Comparison of ENCODE assay signal across 8 cellular contexts in the genomic region with DNA sequence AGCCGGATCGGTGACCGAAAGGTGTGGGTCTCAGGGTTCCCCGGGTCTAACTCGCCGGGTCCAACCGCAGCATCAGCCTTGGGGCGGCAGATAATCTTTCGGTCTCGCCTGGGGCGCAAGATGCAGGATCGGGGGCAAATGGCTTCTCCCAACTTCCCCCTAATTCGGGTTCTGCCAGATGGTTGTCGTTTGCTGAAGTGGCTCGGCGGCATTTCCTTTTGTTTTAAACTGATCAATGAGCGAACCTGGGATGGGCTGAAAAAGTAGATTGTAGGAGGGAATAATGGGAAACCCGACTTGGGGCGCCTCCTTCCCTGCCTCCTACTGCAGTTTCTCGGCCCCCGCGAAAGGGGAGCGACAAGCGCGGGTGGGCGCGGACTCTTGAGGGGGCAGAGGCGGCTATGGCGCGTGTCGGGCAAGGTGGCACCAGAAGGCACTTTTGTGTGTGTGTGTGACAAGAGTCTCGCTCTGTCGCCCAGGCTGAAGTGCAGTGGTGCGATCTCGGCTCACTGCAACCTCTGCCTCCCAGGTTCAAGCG. TPM values are rescaled to one million over a fixed set of nuclear protein-coding genes. Genes with fewer than 3 reads are reported as not detected.
DNase-seq lines count a peak whose midpoint lies in the region; TF ChIP-seq lines count a peak whose summit lies in the region.
"Had no signal": no experiment of that assay in that cellular context is flagged by ENCODE, and none has a peak within 500 bp of the region (broad histone marks: within the 10 kb centered on the region; RNA-seq: fewer than 3 reads in every experiment).

No MANE protein-coding gene starts in this region.

- H4K20me1 ChIP-seq in smooth muscle cell (ENCODE audit: low read depth): peaks cover 75% of the 10 kb centered on the region

- TF ChIP-seq CTCF in HEK293 (tag by site-specific recombination; IDR thresholded peaks at IDR 0.05) (no peak), smooth muscle cell (IDR thresholded peaks at IDR 0.05; ENCODE audit: borderline replicate concordance, insufficient read depth, poor library complexity, severe bottlenecking) (no peak)

- H3K27me3 Mint-ChIP-seq in activated naive CD8-positive, alpha-beta T cell treated with anti-CD3 and anti-CD28 coated beads for 36 hours: peaks cover 86% of the 10 kb centered on the region

- peaks cover 4% of the 10 kb centered on the region for H3F3A ChIP-seq in smooth muscle cell (ENCODE audit: low read depth)

- no peaks in the 10 kb centered on the region for H3K27me3 ChIP-seq in smooth muscle cell (ENCODE audit: low read depth)

- H3K4me1 Mint-ChIP-seq in activated naive CD8-positive, alpha-beta T cell treated with anti-CD3 and anti-CD28 coated beads for 36 hours: peaks cover 26% of the 10 kb centered on the region

- H3K36me3 ChIP-seq in HEK293 (ENCODE audit: control insufficient read depth in 2 of 2, insufficient read depth in 1 of 2, low read length in 2 of 2) (no peaks in the 10 kb centered on the region), smooth muscle cell (ENCODE audit: low read depth) (no peaks in the 10 kb centered on the region)

- POLR2A ChIA-PET in HEK293 (lab: Yijun Ruan, JAX): interaction anchor here (0.6 to 1.1 kb wide), 2 partner anchors 16 to 323 kb away, joined by 4 read pairs; no protein-coding TSS in a partner anchor

- DNase-seq in activated naive CD8-positive, alpha-beta T cell treated with anti-CD3 and anti-CD28 coated beads for 36 hours: no peak
- DNase-seq in smooth muscle cell (lab: John Stamatoyannopoulos, UW; ENCODE audit: unreplicated experiment) (no peak), amygdala (lab: John Stamatoyannopoulos, UW) (no peak), kidney glomerular epithelial cell (lab: John Stamatoyannopoulos, UW) (no peak)
- no peak for DNase-seq in stimulated activated CD4-positive, alpha-beta T cell treated with anti-CD3 and anti-CD28 coated beads, Interleukin-4, amount 100 ng/mL, for 24 hours
- DNase-seq: NCI-H226 had no signal

- H3K4me2 ChIP-seq in smooth muscle cell: peak overlapping the region; percentile 82

- no peak overlapping the region for H3K27ac Mint-ChIP-seq in activated naive CD8-positive, alpha-beta T cell treated with anti-CD3 and anti-CD28 coated beads for 36 hours

- no peaks in the 10 kb centered on the region for H3K9me3 Mint-ChIP-seq in activated naive CD8-positive, alpha-beta T cell treated with anti-CD3 and anti-CD28 coated beads for 36 hours

- no peaks in the 10 kb centered on the region for H3K9me3 ChIP-seq in HEK293 (ENCODE audit: control insufficient read depth, insufficient read depth, low read depth, low read length)
- H3K9me3 ChIP-seq in iPS-18c (ENCODE audit: control insufficient read depth, insufficient read depth, low read length): peaks cover 2% of the 10 kb centered on the region
- H3K9me3 ChIP-seq in smooth muscle cell (replicated peaks; ENCODE audit: low read depth): no peaks in the 10 kb centered on the region

- CTCF ChIA-PET in HEK293 (lab: Yijun Ruan, JAX): interaction anchor here (0.6 to 3.2 kb wide), 16 partner anchors 14 to 1217 kb away, joined by 3 to 45 read pairs (median 5); no protein-coding TSS in a partner anchor

- H3K4me3 ChIP-seq in HEK293 (ENCODE audit: low read depth, low read length): no peak overlapping the region
- peak overlapping the region; percentile 51 for H3K4me3 ChIP-seq in iPS-18c (ENCODE audit: insufficient read depth, low read depth, low read length)
- H3K4me3 ChIP-seq in smooth muscle cell: peak overlapping the region; percentile 89

- no peak overlapping the region for H3K27ac ChIP-seq in HEK293 (ENCODE audit: extremely low read depth, low read depth, low read length)
- peak overlapping the region; percentile 42 for H3K27ac ChIP-seq in smooth muscle cell (ENCODE audit: low read depth)

- H3K4me3 Mint-ChIP-seq in activated naive CD8-positive, alpha-beta T cell treated with anti-CD3 and anti-CD28 coated beads for 36 hours: peak overlapping the region; percentile 10

- H3K4me1 ChIP-seq in HEK293 (ENCODE audit: control insufficient read depth, insufficient read depth, low read length): 0 out of 2 replicates have a peak, but pooled peaks cover 2% of the 10 kb centered on the region
- H3K4me1 ChIP-seq in smooth muscle cell (ENCODE audit: low read depth): peaks cover 6% of the 10 kb centered on the region

- H2AFZ ChIP-seq in smooth muscle cell (ENCODE audit: low read depth): no peak overlapping the region

- peak overlapping the region; percentile 45 for H3K9ac ChIP-seq in smooth muscle cell (ENCODE audit: low read depth)

- H3K79me2 ChIP-seq in smooth muscle cell (ENCODE audit: low read depth): peaks cover 82% of the 10 kb centered on the region

- H3K36me3 Mint-ChIP-seq in activated naive CD8-positive, alpha-beta T cell treated with anti-CD3 and anti-CD28 coated beads for 36 hours: no peaks in the 10 kb centered on the region

- 14% methylated on average over 36 of the region's 36 CpGs for WGBS in smooth muscle cell (ENCODE audit: low lambda C conversion rate)

TF ChIP-seq in HEK293, 187 proteins besides CTCF, POLR2A, EP300 and RAD21:
- TF ChIP-seq SETDB1 (IDR thresholded peaks at IDR 0.05; ENCODE audit: insufficient read length, low read length) (peak; percentile 76), ZNF747 (tag by site-specific recombination; IDR thresholded peaks at IDR 0.05) (no peak), ZFP37 (tag by site-specific recombination; IDR thresholded peaks at IDR 0.05) (no peak)
- TF ChIP-seq, protein P1, sequence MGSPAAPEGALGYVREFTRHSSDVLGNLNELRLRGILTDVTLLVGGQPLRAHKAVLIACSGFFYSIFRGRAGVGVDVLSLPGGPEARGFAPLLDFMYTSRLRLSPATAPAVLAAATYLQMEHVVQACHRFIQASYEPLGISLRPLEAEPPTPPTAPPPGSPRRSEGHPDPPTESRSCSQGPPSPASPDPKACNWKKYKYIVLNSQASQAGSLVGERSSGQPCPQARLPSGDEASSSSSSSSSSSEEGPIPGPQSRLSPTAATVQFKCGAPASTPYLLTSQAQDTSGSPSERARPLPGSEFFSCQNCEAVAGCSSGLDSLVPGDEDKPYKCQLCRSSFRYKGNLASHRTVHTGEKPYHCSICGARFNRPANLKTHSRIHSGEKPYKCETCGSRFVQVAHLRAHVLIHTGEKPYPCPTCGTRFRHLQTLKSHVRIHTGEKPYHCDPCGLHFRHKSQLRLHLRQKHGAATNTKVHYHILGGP (tag by site-specific recombination; IDR thresholded peaks at IDR 0.05): no peak

RNA-seq across cellular contexts. Expression of a gene that starts 3.1 kb away (rescaled TPM):
- total RNA-seq in activated naive CD8-positive, alpha-beta T cell treated with anti-CD3 and anti-CD28 coated beads for 36 hours: not detected
- total RNA-seq in smooth muscle cell: 281 and 311 TPM in 2 replicates
- 111 and 112 TPM in 2 replicates for polyA plus RNA-seq in smooth muscle cell

Comparison
In these comparisons a context has a peak if more than half of its experiments do, and no peak if none do; other contexts are left out.
1. RNA of a gene that starts 3.1 kb away (total RNA-seq): 281 to 311 TPM in smooth muscle cell; not detected in activated naive CD8-positive, alpha-beta T cell treated with anti-CD3 and anti-CD28 coated beads for 36 hours; every median in the first group is over 100 times any median in the second.